9 cellular contexts compared by ENCODE assay signal in genomic region chr3:14145236-14145635, GRCh38. TPM values are rescaled to one million over a fixed set of nuclear protein-coding genes. Genes with fewer than 3 reads are reported as not detected.
DNase-seq lines count a peak whose midpoint lies in the region; ATAC-seq and TF ChIP-seq lines count a peak whose summit lies in the region.
"Had no signal": no experiment of that assay in that cellular context is flagged by ENCODE, and none has a peak within 500 bp of the region (broad histone marks: within the 10 kb centered on the region; RNA-seq: fewer than 3 reads in every experiment).

No MANE protein-coding gene starts in this region.

- peak overlapping the region in 9 of 11 experiments; percentile 78 to 97 (median 90); a peak in 19 of 22 replicates for H3K4me2 ChIP-seq in BLaER1 treated with 17β-estradiol and CSF1 and Interleukin-3, amounts not matched to agents 10 nM and 100 nM
- H3K4me2 ChIP-seq in PC-3 (ENCODE audit: low read length) (peak overlapping the region; percentile 70), osteoblast (ENCODE audit: insufficient read depth, low read length) (peak overlapping the region; percentile 76)

- peaks cover 0 to 12% (median 0%) of the 10 kb centered on the region in 11 experiments; a peak in 4 of 22 replicates for H4K20me1 ChIP-seq in BLaER1 treated with 17β-estradiol and CSF1 and Interleukin-3, amounts not matched to agents 10 nM and 100 nM
- H4K20me1 ChIP-seq in PC-3 (ENCODE audit: low read length): no peaks in the 10 kb centered on the region
- no peaks in the 10 kb centered on the region for H4K20me1 ChIP-seq in osteoblast (ENCODE audit: insufficient read depth, low read length)

- ATAC-seq in PC-3 (peak; percentile 35), HG03196 (IDR thresholded peaks at IDR 0.05; ENCODE audit: unreplicated experiment) (no peak)

- H3K27me3 ChIP-seq in BLaER1 treated with 17β-estradiol and CSF1 and Interleukin-3, amounts not matched to agents 10 nM and 100 nM: no peaks in the 10 kb centered on the region
- H3K27me3 ChIP-seq in PC-3 (ENCODE audit: low read length): no peaks in the 10 kb centered on the region
- no peaks in the 10 kb centered on the region for H3K27me3 ChIP-seq in effector memory CD4-positive, alpha-beta T cell (replicated peaks; ENCODE audit: control insufficient read depth, insufficient read depth, low read length, poor library complexity, severe bottlenecking)
- no peaks in the 10 kb centered on the region for H3K27me3 ChIP-seq in osteoblast (ENCODE audit: insufficient read depth, low read length)

- TF ChIP-seq CTCF in PC-3 (conservative IDR thresholded peaks at IDR 0.05; ENCODE audit: low read depth, low read length): no peak
- no peak for TF ChIP-seq CTCF in osteoblast (IDR thresholded peaks at IDR 0.05; ENCODE audit: extremely low read depth, low read depth, low read length)

- TSS peak; percentile 2 for BruUV-seq in PC-3 (replicated peaks; lab: Mats Ljungman, UMichigan)

- no peaks in the 10 kb centered on the region for H3K9me3 ChIP-seq in BLaER1 treated with 17β-estradiol and CSF1 and Interleukin-3, amounts not matched to agents 10 nM and 100 nM (replicated peaks in 1 of 11)
- no peaks in the 10 kb centered on the region for H3K9me3 ChIP-seq in PC-3 (ENCODE audit: low read length)
- no peaks in the 10 kb centered on the region for H3K9me3 ChIP-seq in effector memory CD4-positive, alpha-beta T cell (ENCODE audit: control insufficient read depth, low read length)
- no peaks in the 10 kb centered on the region for H3K9me3 ChIP-seq in osteoblast (ENCODE audit: low read depth, low read length)

- peak overlapping the region in 6 of 10 experiments; percentile 49 to 65 (median 53); a peak in 9 of 20 replicates for H3K4me3 ChIP-seq in BLaER1 treated with 17β-estradiol and CSF1 and Interleukin-3, amounts not matched to agents 10 nM and 100 nM
- H3K4me3 ChIP-seq in PC-3 (ENCODE audit: low read length): no peak overlapping the region; the same call in 1 of the 2 replicates
- H3K4me3 ChIP-seq in effector memory CD4-positive, alpha-beta T cell (ENCODE audit: insufficient read depth, low read depth, low read length, poor library complexity, severe bottlenecking): no peak overlapping the region
- H3K4me3 ChIP-seq in osteoblast (ENCODE audit: insufficient read depth, low read length): no peak overlapping the region

- H3K27ac ChIP-seq in BLaER1 treated with 17β-estradiol and CSF1 and Interleukin-3, amounts not matched to agents 10 nM and 100 nM: peak overlapping the region; percentile 89 to 100 (median 94)
- H3K27ac ChIP-seq in PC-3 (ENCODE audit: low read length) (peak overlapping the region; percentile 94), osteoblast (ENCODE audit: low read depth, low read length) (peak overlapping the region; percentile 98)
- H3K27ac ChIP-seq in effector memory CD4-positive, alpha-beta T cell (ENCODE audit: insufficient read depth, low read length, poor library complexity, severe bottlenecking): peak overlapping the region; percentile 99

- H3K9ac ChIP-seq in BLaER1 treated with 17β-estradiol and CSF1 and Interleukin-3, amounts not matched to agents 10 nM and 100 nM: peak overlapping the region; percentile 71 to 96 (median 80); a peak in 21 of 22 replicates
- H3K9ac ChIP-seq in PC-3 (ENCODE audit: low read length): peak overlapping the region; percentile 76

- H3K9me2 ChIP-seq in PC-3 (replicated peaks; ENCODE audit: low read length): no peaks in the 10 kb centered on the region

- peaks cover 17 to 82% (median 58%) of the 10 kb centered on the region in 10 experiments for H3K4me1 ChIP-seq in BLaER1 treated with 17β-estradiol and CSF1 and Interleukin-3, amounts not matched to agents 10 nM and 100 nM
- H3K4me1 ChIP-seq in PC-3 (ENCODE audit: insufficient read depth, low read length): peaks cover 32% of the 10 kb centered on the region
- peaks cover 49% of the 10 kb centered on the region for H3K4me1 ChIP-seq in effector memory CD4-positive, alpha-beta T cell (ENCODE audit: control insufficient read depth, insufficient read depth, low read length, poor library complexity, severe bottlenecking)
- peaks cover 46% of the 10 kb centered on the region for H3K4me1 ChIP-seq in osteoblast (ENCODE audit: insufficient read depth, low read length)

- CTCF ChIA-PET in PC-3 (lab: Charles Lee): interaction anchor here (0.8 to 1.0 kb wide), 2 partner anchors 58 to 249 kb away, joined by 3 read pairs; no protein-coding TSS in a partner anchor

- no peaks in the 10 kb centered on the region for H3K79me2 ChIP-seq in PC-3 (ENCODE audit: low read length)
- no peaks in the 10 kb centered on the region for H3K79me2 ChIP-seq in osteoblast (ENCODE audit: insufficient read depth, low read length)

- H2AFZ ChIP-seq in PC-3 (ENCODE audit: low read length): no peak overlapping the region
- H2AFZ ChIP-seq in osteoblast (ENCODE audit: low read length): no peak overlapping the region

- POLR2A ChIA-PET in PC-3 (lab: Charles Lee; ENCODE audit: unreplicated experiment): interaction anchor here (2.4 kb wide), 1 partner anchor 20 kb away, joined by 13 read pairs; the partner anchor contains the start of genes CHCHD4 and TMEM43

- DNase-seq in PC-3: peak; percentile 46
- no peak for DNase-seq in effector memory CD4-positive, alpha-beta T cell
- DNase-seq in osteoblast (ENCODE audit: insufficient read length, low spot score, missing footprints): peak; percentile 63
- DNase-seq in NCI-H1105 (lab: John Stamatoyannopoulos, UW): no peak
- no peak for DNase-seq in cerebellar cortex (ENCODE audit: low spot score)
- DNase-seq in D341Med (ENCODE audit: low spot score): no peak
- DNase-seq: NCI-H187 had no signal

- peaks cover 42 to 73% (median 57%) of the 10 kb centered on the region in 11 experiments for H3K36me3 ChIP-seq in BLaER1 treated with 17β-estradiol and CSF1 and Interleukin-3, amounts not matched to agents 10 nM and 100 nM
- peaks cover 2% of the 10 kb centered on the region; the same call in 1 of the 2 replicates for H3K36me3 ChIP-seq in PC-3 (ENCODE audit: low read depth, low read length)
- peaks cover 35% of the 10 kb centered on the region for H3K36me3 ChIP-seq in effector memory CD4-positive, alpha-beta T cell (ENCODE audit: control insufficient read depth, insufficient read depth, low read length)
- peaks cover 50% of the 10 kb centered on the region for H3K36me3 ChIP-seq in osteoblast (ENCODE audit: insufficient read depth, low read length)

- peaks cover 8% of the 10 kb centered on the region for H3F3A ChIP-seq in PC-3 (ENCODE audit: low read length, unreplicated experiment)

- intact Hi-C loops in PC-3 (cut with micrococcal nuclease): loop anchor here (2.0 kb wide), 1 partner anchor 34 kb away; the partner anchor contains the start of genes LSM3 and XPC

RNA-seq across cellular contexts. Expression of gene TMEM43, which starts 20.4 kb away (rescaled TPM):
- total RNA-seq in PC-3 (2014; rRNA removed): 78.6 and 83.1 TPM in 2 replicates
- 138 and 145 TPM in 2 replicates for total RNA-seq in osteoblast

RNA-seq across cellular contexts. Expression of gene CHCHD4, which starts 20.6 kb away (rescaled TPM):
- total RNA-seq in PC-3 (2014; rRNA removed): 39.5 and 43.3 TPM in 2 replicates
- total RNA-seq in osteoblast: 9.1 and 10.1 TPM in 2 replicates

RNA-seq across cellular contexts. Expression of gene XPC, which starts 33.2 kb away (rescaled TPM):
- total RNA-seq in PC-3 (2014; rRNA removed) (24.3 and 26.1 TPM in 2 replicates), osteoblast (50.1 and 52.1 TPM in 2 replicates)

RNA-seq across cellular contexts. Expression of gene LSM3, which starts 33.4 kb away (rescaled TPM):
- total RNA-seq in PC-3 (2014; rRNA removed): 22.0 and 27.2 TPM in 2 replicates
- 5.1 and 5.6 TPM in 2 replicates for total RNA-seq in osteoblast

Comparison
In these comparisons a context has a peak if more than half of its experiments do, and no peak if none do; other contexts are left out.
1. H3K4me3 ChIP-seq: peak in BLaER1 treated with 17β-estradiol and CSF1 and Interleukin-3, amounts not matched to agents 10 nM and 100 nM (6 of 10); none in PC-3 (single experiment), effector memory CD4-positive, alpha-beta T cell (single experiment) and osteoblast (single experiment).
2. DNase-seq: peak in PC-3 (single experiment) and osteoblast (single experiment); none in effector memory CD4-positive, alpha-beta T cell (0 of 3), NCI-H1105 (single experiment), cerebellar cortex (single experiment) and D341Med (single experiment).
3. Peak in every context shown above with its lines, with median percentiles within 50 percentile points of each other: H3K27ac ChIP-seq and H3K4me2 ChIP-seq.